Comparison of ENCODE assay signal across 8 cellular contexts in genomic region chr22:25419247-25420113, GRCh38.
DNase-seq lines count a peak whose midpoint lies in the region; FAIRE-seq and TF ChIP-seq lines count a peak whose summit lies in the region.

No MANE protein-coding gene starts in this region.

- H2BK15ac ChIP-seq in H1 (ENCODE audit: low read length), result no peak overlapping the region

- H3K27ac ChIP-seq in H1 (ENCODE audit: low read depth, low read length) (no peak overlapping the region), neutrophil (peak overlapping the region; percentile 46)

- H3K36me3 ChIP-seq in ES-I3 (ENCODE audit: insufficient read depth, low read length) (no peaks in the 10 kb centered on the region), H1 (ENCODE audit: control insufficient read depth in 2 of 4, insufficient read depth in 4 of 4, low read length in 3 of 4) (no peaks in the 10 kb centered on the region), neutrophil (no peaks in the 10 kb centered on the region)

- H3K23me2 ChIP-seq in H1 (ENCODE audit: low read depth, low read length), result peaks cover 10% of the 10 kb centered on the region

- no peak overlapping the region for H3K4ac ChIP-seq in H1 (replicated peaks; ENCODE audit: insufficient read length, low read depth, low read length)

- H3K23ac ChIP-seq in H1 (ENCODE audit: insufficient read length), result no peak overlapping the region

- DNase-seq in NCI-H69 (lab: John Stamatoyannopoulos, UW), result peak; percentile 98
- DNase-seq in H1 (ENCODE audit: low read depth in 1 of 2, low spot score in 2 of 2), result no peak
- DNase-seq in NCI-H226, result no peak
- no peak for DNase-seq in COLO829 (ENCODE audit: low spot score)
- DNase-seq in DMS79 (lab: John Stamatoyannopoulos, UW), result no peak
- no peak for DNase-seq in SW480 (ENCODE audit: low spot score)

- no peak overlapping the region for H3K18ac ChIP-seq in H1 (ENCODE audit: extremely low read depth, low read length)

- H4K91ac ChIP-seq in H1 (replicated peaks; ENCODE audit: insufficient read length, low read length), result no peak overlapping the region

- H4K5ac ChIP-seq in H1 (ENCODE audit: insufficient read length, low read depth, low read length), result no peak overlapping the region

- peak overlapping the region in 1 of 4 experiments; percentile 31; a peak in 1 of 8 replicates for H3K4me3 ChIP-seq in H1 (ENCODE audit: extremely low read depth in 1 of 4, insufficient read depth in 2 of 4, low read depth in 3 of 4, low read length in 4 of 4)
- H3K4me3 ChIP-seq in neutrophil (ENCODE audit: low read depth in 1 of 2, low read length in 1 of 2), result peak overlapping the region; percentile 56 to 63

- H3K79me1 ChIP-seq in H1 (ENCODE audit: low read depth, low read length), result no peaks in the 10 kb centered on the region

- no peak for FAIRE-seq in H1 (lab: Jason Lieb, UNC)

- H3K27me3 ChIP-seq in H1 (replicated peaks in 1 of 4; ENCODE audit: control insufficient read depth in 3 of 4, extremely low read depth in 1 of 4, insufficient read depth in 3 of 4, low read length in 3 of 4) (peaks cover 11 to 28% (median 20%) of the 10 kb centered on the region in 4 experiments), neutrophil (peaks cover 41% of the 10 kb centered on the region)

- CTCF ChIA-PET in H1 (lab: Charles Lee; ENCODE audit: partially characterized antibody), result interaction anchor here (0.6 to 2.4 kb wide), 5 partner anchors 10 to 57 kb away, joined by 3 to 7 read pairs (median 4); no protein-coding TSS in a partner anchor

- H4K20me1 ChIP-seq in H1 (replicated peaks in 1 of 2; ENCODE audit: control insufficient read depth in 1 of 2, insufficient read depth in 2 of 2, low read length in 2 of 2), result no peaks in the 10 kb centered on the region

- TF ChIP-seq POLR2A in H1 (IDR thresholded peaks at IDR 0.05; ENCODE audit: control extremely low read depth in 1 of 2, low read depth in 2 of 2, low read length in 2 of 2), result no peak

- TF ChIP-seq EP300 in H1 (IDR thresholded peaks at IDR 0.05; ENCODE audit: borderline replicate concordance in 1 of 2, low read depth in 2 of 2, low read length in 2 of 2), result no peak

- no peak overlapping the region for H4K8ac ChIP-seq in H1 (ENCODE audit: extremely low read depth, insufficient read depth, low read length)

- no peak overlapping the region for H2BK12ac ChIP-seq in H1 (ENCODE audit: low read depth, low read length)

- H3K56ac ChIP-seq in H1 (replicated peaks; ENCODE audit: insufficient read length, low read depth, low read length), result no peak overlapping the region

- H2AFZ ChIP-seq in H1 (ENCODE audit: low read length), result no peak overlapping the region

- no peak for TF ChIP-seq RAD21 in H1 (IDR thresholded peaks at IDR 0.05 in 1 of 2, conservative IDR thresholded peaks at IDR 0.05 in 1 of 2; ENCODE audit: low read depth in 2 of 2, low read length in 2 of 2)

- POLR2A ChIA-PET in H1 (lab: Charles Lee; ENCODE audit: partially characterized antibody), result interaction anchor here (1.0 to 2.1 kb wide), 4 partner anchors 10 to 57 kb away, joined by 3 to 7 read pairs (median 4); no protein-coding TSS in a partner anchor

- TF ChIP-seq CTCF in H1 (IDR thresholded peaks at IDR 0.05; ENCODE audit: control extremely low read depth in 1 of 3, insufficient read depth in 1 of 3, low read depth in 1 of 3, low read length in 3 of 3) (no peak), neutrophil (IDR thresholded peaks at IDR 0.05) (no peak)

- H3K4me1 ChIP-seq in ES-I3 (ENCODE audit: insufficient read depth, low read length) (peaks cover 5% of the 10 kb centered on the region; the same call in 1 of the 2 replicates), H1 (replicated peaks in 1 of 4; ENCODE audit: control insufficient read depth in 3 of 4, insufficient read depth in 4 of 4, low read length in 3 of 4) (peaks cover 6 to 10% (median 7%) of the 10 kb centered on the region in 4 experiments; a peak in 6 of 7 replicates), neutrophil (ENCODE audit: control insufficient read depth in 1 of 2, insufficient read depth in 1 of 2, low read depth in 1 of 2, low read length in 1 of 2) (peaks cover 34 to 39% of the 10 kb centered on the region in 2 experiments)

- WGBS in H1 (ENCODE audit: extremely low coverage in 1 of 2, insufficient coverage in 1 of 2, insufficient read length in 1 of 2, insufficient replicate concordance in 2 of 2, low coverage in 1 of 2, low lambda C conversion rate in 2 of 2, missing lambda C conversion rate in 1 of 2), 2 experiments, result 43% methylated on average over 25 of the region's 25 CpGs; no CpG with 5 or more reads in 1 of the 2 experiments

- H3K4me2 ChIP-seq in H1 (ENCODE audit: insufficient read depth in 1 of 2, low read depth in 2 of 2, low read length in 2 of 2), result peak overlapping the region; percentile 43 to 64

- H2BK120ac ChIP-seq in H1 (replicated peaks; ENCODE audit: low read depth, low read length), result no peak overlapping the region

- no peak overlapping the region for H2AK5ac ChIP-seq in H1 (ENCODE audit: low read depth, low read length)

- H3K14ac ChIP-seq in H1 (ENCODE audit: insufficient read length), result no peak overlapping the region

- H3K9me3 ChIP-seq in ES-I3 (ENCODE audit: control insufficient read depth, insufficient read depth, low read length) (no peaks in the 10 kb centered on the region), H1 (ENCODE audit: insufficient read depth in 2 of 2, low read depth in 1 of 2, low read length in 1 of 2) (no peaks in the 10 kb centered on the region), neutrophil (no peaks in the 10 kb centered on the region)

- peak overlapping the region; percentile 9; the same call in 1 of the 2 replicates for H3K9ac ChIP-seq in ES-I3 (ENCODE audit: low read depth, low read length)
- no peak overlapping the region for H3K9ac ChIP-seq in H1 (replicated peaks in 1 of 4; ENCODE audit: extremely low read depth in 1 of 4, low read depth in 3 of 4, low read length in 3 of 4)

- no peaks in the 10 kb centered on the region for H3K79me2 ChIP-seq in H1 (ENCODE audit: control insufficient read depth in 1 of 2, insufficient read depth in 2 of 2, low read length in 2 of 2)

- H2BK5ac ChIP-seq in H1 (ENCODE audit: low read depth, low read length), result no peak overlapping the region

- H2BK20ac ChIP-seq in H1 (ENCODE audit: low read length), result no peak overlapping the region

TF ChIP-seq in H1, 55 proteins besides CTCF, POLR2A, EP300 and RAD21 (continues in another document):
- TF ChIP-seq TEAD4 (IDR thresholded peaks at IDR 0.05; ENCODE audit: low read depth, low read length) (no peak), CBX8 (IDR thresholded peaks at IDR 0.05; ENCODE audit: borderline replicate concordance, low read depth, low read length) (no peak), TBP (IDR thresholded peaks at IDR 0.05; ENCODE audit: low read depth, low read length) (no peak), GTF2F1 (IDR thresholded peaks at IDR 0.05; ENCODE audit: borderline replicate concordance, low read depth, low read length) (no peak), POLR2AphosphoS5 (IDR thresholded peaks at IDR 0.05; ENCODE audit: low read depth, low read length) (no peak), POU5F1 (IDR thresholded peaks at IDR 0.05; ENCODE audit: low read depth, low read length) (no peak), BRCA1 (IDR thresholded peaks at IDR 0.05; ENCODE audit: low read depth, low read length) (no peak), SP4 (IDR thresholded peaks at IDR 0.05; ENCODE audit: low read length) (no peak), NRF1 (IDR thresholded peaks at IDR 0.05; ENCODE audit: low read depth, low read length) (no peak), TCF12 (IDR thresholded peaks at IDR 0.05; ENCODE audit: low read depth, low read length) (no peak), CHD1 (IDR thresholded peaks at IDR 0.05; ENCODE audit: low read depth, low read length) (no peak), CEBPB (IDR thresholded peaks at IDR 0.05; ENCODE audit: low read depth, low read length) (no peak), SP2 (IDR thresholded peaks at IDR 0.05; ENCODE audit: low read length) (no peak), RXRA (IDR thresholded peaks at IDR 0.05; ENCODE audit: insufficient read depth, low read depth, low read length) (no peak)
